13 cellular contexts compared by ENCODE assay signal in the genomic region with DNA sequence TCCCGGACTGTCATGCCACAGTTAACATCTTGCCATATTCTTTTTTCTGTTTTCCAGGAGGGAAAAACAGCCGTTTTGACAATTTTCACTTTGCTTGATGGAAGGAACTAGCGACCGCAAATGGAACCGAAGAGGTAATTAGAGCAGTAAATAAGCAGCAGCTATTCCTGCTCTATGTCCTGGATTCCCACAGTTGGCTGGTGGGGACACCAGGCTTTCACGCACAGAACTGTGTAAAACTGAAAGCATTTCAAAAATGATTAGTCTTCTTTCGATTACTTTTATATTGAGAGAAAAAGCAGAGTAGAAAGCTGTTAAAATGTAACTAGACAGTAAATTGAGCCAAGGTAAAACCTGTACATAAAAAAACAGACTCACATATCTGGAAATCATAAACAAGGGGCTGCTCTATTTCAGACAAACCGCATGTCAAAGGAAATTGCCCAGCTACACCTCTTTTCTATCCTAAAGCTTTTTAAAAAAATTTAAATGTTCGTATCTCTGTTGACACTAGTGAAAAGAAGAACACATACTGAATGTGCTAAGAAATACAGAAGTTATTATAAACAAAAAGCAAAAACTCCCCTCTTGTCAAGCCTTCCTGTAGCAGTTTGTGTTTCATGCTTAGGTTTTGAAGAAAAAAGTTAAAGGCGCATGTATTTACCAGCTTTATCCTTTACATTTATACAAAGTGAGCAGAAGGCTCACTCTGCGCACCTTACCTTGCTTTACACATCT.
DNase-seq lines count a peak whose midpoint lies in the region; ATAC-seq and TF ChIP-seq lines count a peak whose summit lies in the region.
"Had no signal": no experiment of that assay in that cellular context is flagged by ENCODE, and none has a peak within 500 bp of the region (broad histone marks: within the 10 kb centered on the region; RNA-seq: fewer than 3 reads in every experiment).

No MANE protein-coding gene starts in this region.

- H3K9ac ChIP-seq in fibroblast of lung (ENCODE audit: insufficient read depth, low read length) = no peak overlapping the region
- H3K9ac ChIP-seq in smooth muscle cell (ENCODE audit: low read depth) = no peak overlapping the region

- H3K4me3 ChIP-seq in fibroblast of lung (replicated peaks in 1 of 4; ENCODE audit: control extremely low read depth in 1 of 4, insufficient read depth in 1 of 4, low read depth in 3 of 4, low read length in 4 of 4) (no peak overlapping the region), smooth muscle cell (no peak overlapping the region)
- H3K4me3 ChIP-seq: GM23338, lung had no signal

- peak overlapping the region; percentile 10 for H3K4me3 Mint-ChIP-seq in T-helper 1 cell treated with Interleukin-12 subunit alpha and Interleukin-12 subunit beta and Interleukin-4 antibody, amounts not matched to agents 30 μg/mL and 1 μg/mL, for 36 hours
- H3K4me3 Mint-ChIP-seq in WTC11 = no peak overlapping the region
- H3K4me3 Mint-ChIP-seq: GM23338 had no signal

- WGBS in smooth muscle cell (ENCODE audit: low lambda C conversion rate) = 76% methylated on average over 11 of the region's 11 CpGs

- no peaks in the 10 kb centered on the region for H3K9me3 Mint-ChIP-seq in T-helper 1 cell treated with Interleukin-12 subunit alpha and Interleukin-12 subunit beta and Interleukin-4 antibody, amounts not matched to agents 30 μg/mL and 1 μg/mL, for 36 hours
- H3K9me3 Mint-ChIP-seq in WTC11 = no peaks in the 10 kb centered on the region
- H3K9me3 Mint-ChIP-seq: GM23338 had no signal

- no peak overlapping the region for H3K27ac ChIP-seq in fibroblast of lung (ENCODE audit: insufficient read depth, low read length)
- peak overlapping the region; percentile 100 for H3K27ac ChIP-seq in smooth muscle cell (ENCODE audit: low read depth)
- H3K27ac ChIP-seq: 22Rv1 had no signal

- H3K27ac Mint-ChIP-seq in T-helper 1 cell treated with Interleukin-12 subunit alpha and Interleukin-12 subunit beta and Interleukin-4 antibody, amounts not matched to agents 30 μg/mL and 1 μg/mL, for 36 hours = peak overlapping the region; percentile 10
- H3K27ac Mint-ChIP-seq in WTC11 = peak overlapping the region; percentile 2; the same call in 1 of the 2 replicates
- H3K27ac Mint-ChIP-seq: GM23338 had no signal

- H3K79me2 ChIP-seq in fibroblast of lung (ENCODE audit: control insufficient read depth, insufficient read depth, low read length) (peaks cover 8% of the 10 kb centered on the region), smooth muscle cell (ENCODE audit: low read depth) (peaks cover 12% of the 10 kb centered on the region)

- no peak for DNase-seq in T-helper 1 cell
- no peak for DNase-seq in WTC11 (ENCODE audit: low spot score)
- no peak for DNase-seq in fibroblast of lung (ENCODE audit: low read depth in 2 of 2)
- no peak for DNase-seq in smooth muscle cell (lab: John Stamatoyannopoulos, UW; ENCODE audit: unreplicated experiment)
- DNase-seq in sciatic nerve (ENCODE audit: low spot score) = no peak
- DNase-seq: activated CD4-positive, CD25-positive, alpha-beta regulatory T cell treated with anti-CD3 and anti-CD28 coated beads, Interleukin-2, amount 50 U/mL, for 72 hours; NCI-H2227 treated with DMSO at 0.1 percent for 48 hours had no signal

- ATAC-seq in WTC11 = no peak
- no peak for ATAC-seq in HG03342 (IDR thresholded peaks at IDR 0.05; ENCODE audit: unreplicated experiment)
- no peak for ATAC-seq in sciatic nerve
- no peak for ATAC-seq in HG03025 (IDR thresholded peaks at IDR 0.05; ENCODE audit: low FRiP score, unreplicated experiment)
- ATAC-seq: GM23338 had no signal

- H3K27me3 ChIP-seq in fibroblast of lung (ENCODE audit: control insufficient read depth, insufficient read depth, low read length) = no peaks in the 10 kb centered on the region
- H3K27me3 ChIP-seq in smooth muscle cell (ENCODE audit: low read depth) = no peaks in the 10 kb centered on the region

- peaks cover 53% of the 10 kb centered on the region for H3K4me1 Mint-ChIP-seq in T-helper 1 cell treated with Interleukin-12 subunit alpha and Interleukin-12 subunit beta and Interleukin-4 antibody, amounts not matched to agents 30 μg/mL and 1 μg/mL, for 36 hours (ENCODE audit: low read depth)
- peaks cover 19% of the 10 kb centered on the region for H3K4me1 Mint-ChIP-seq in WTC11

- H2AFZ ChIP-seq in fibroblast of lung (ENCODE audit: low read length) (no peak overlapping the region), smooth muscle cell (ENCODE audit: low read depth) (no peak overlapping the region)
- H2AFZ ChIP-seq: GM23338 had no signal

- H4K20me1 ChIP-seq in fibroblast of lung (ENCODE audit: control insufficient read depth, extremely low read depth, insufficient read depth, low read length) = no peaks in the 10 kb centered on the region
- H4K20me1 ChIP-seq in smooth muscle cell (ENCODE audit: low read depth) = peaks cover 18% of the 10 kb centered on the region

- CTCF ChIA-PET in WTC11 (lab: Charles Lee) = interaction anchor here (0.9 to 1.6 kb wide), 2 partner anchors 10 to 22 kb away, joined by 3 to 5 read pairs; no protein-coding TSS in a partner anchor

- H3F3A ChIP-seq in smooth muscle cell (ENCODE audit: low read depth) = peaks cover 23% of the 10 kb centered on the region

- POLR2A ChIA-PET in WTC11 (lab: Charles Lee) = no interaction called here

- H3K4me2 ChIP-seq in fibroblast of lung (ENCODE audit: extremely low read depth, insufficient read depth, low read length) = peak overlapping the region; percentile 3
- H3K4me2 ChIP-seq in smooth muscle cell = peak overlapping the region; percentile 47
- H3K4me2 ChIP-seq: GM23338 had no signal

- intact Hi-C loops in sciatic nerve (cut with DNase I) = no loop called here

- H3K36me3 ChIP-seq in fibroblast of lung (ENCODE audit: control insufficient read depth, insufficient read depth, low read length) = peaks cover 5% of the 10 kb centered on the region
- H3K36me3 ChIP-seq in smooth muscle cell (ENCODE audit: low read depth) = no peaks in the 10 kb centered on the region

- TF ChIP-seq CTCF in WTC11 (IDR thresholded peaks at IDR 0.05) (no peak), fibroblast of lung (conservative IDR thresholded peaks at IDR 0.05 in 1 of 2, IDR thresholded peaks at IDR 0.05 in 1 of 2; ENCODE audit: low read depth in 1 of 2, low read length in 2 of 2) (no peak), smooth muscle cell (IDR thresholded peaks at IDR 0.05; ENCODE audit: borderline replicate concordance, insufficient read depth, poor library complexity, severe bottlenecking) (no peak)

- H3K36me3 Mint-ChIP-seq in T-helper 1 cell treated with Interleukin-12 subunit alpha and Interleukin-12 subunit beta and Interleukin-4 antibody, amounts not matched to agents 30 μg/mL and 1 μg/mL, for 36 hours (ENCODE audit: low read depth) = peaks cover 31% of the 10 kb centered on the region
- H3K36me3 Mint-ChIP-seq in WTC11 = peaks cover 4% of the 10 kb centered on the region

- H3K27me3 Mint-ChIP-seq in T-helper 1 cell treated with Interleukin-12 subunit alpha and Interleukin-12 subunit beta and Interleukin-4 antibody, amounts not matched to agents 30 μg/mL and 1 μg/mL, for 36 hours (ENCODE audit: low read depth) = peaks cover 32% of the 10 kb centered on the region
- no peaks in the 10 kb centered on the region for H3K27me3 Mint-ChIP-seq in WTC11 (ENCODE audit: low read depth)

- H3K9me3 ChIP-seq in fibroblast of lung (ENCODE audit: control insufficient read depth, insufficient read depth, low read depth, low read length) = no peaks in the 10 kb centered on the region
- no peaks in the 10 kb centered on the region for H3K9me3 ChIP-seq in smooth muscle cell (replicated peaks; ENCODE audit: low read depth)

- peaks cover 34% of the 10 kb centered on the region for H3K4me1 ChIP-seq in fibroblast of lung (ENCODE audit: control insufficient read depth, extremely low read depth, insufficient read depth, low read length)
- H3K4me1 ChIP-seq in smooth muscle cell (ENCODE audit: low read depth) = peaks cover 22% of the 10 kb centered on the region

TF ChIP-seq in WTC11, 78 proteins besides CTCF, POLR2A, EP300 and RAD21 (continues in another document):
- TF ChIP-seq, protein P1, sequence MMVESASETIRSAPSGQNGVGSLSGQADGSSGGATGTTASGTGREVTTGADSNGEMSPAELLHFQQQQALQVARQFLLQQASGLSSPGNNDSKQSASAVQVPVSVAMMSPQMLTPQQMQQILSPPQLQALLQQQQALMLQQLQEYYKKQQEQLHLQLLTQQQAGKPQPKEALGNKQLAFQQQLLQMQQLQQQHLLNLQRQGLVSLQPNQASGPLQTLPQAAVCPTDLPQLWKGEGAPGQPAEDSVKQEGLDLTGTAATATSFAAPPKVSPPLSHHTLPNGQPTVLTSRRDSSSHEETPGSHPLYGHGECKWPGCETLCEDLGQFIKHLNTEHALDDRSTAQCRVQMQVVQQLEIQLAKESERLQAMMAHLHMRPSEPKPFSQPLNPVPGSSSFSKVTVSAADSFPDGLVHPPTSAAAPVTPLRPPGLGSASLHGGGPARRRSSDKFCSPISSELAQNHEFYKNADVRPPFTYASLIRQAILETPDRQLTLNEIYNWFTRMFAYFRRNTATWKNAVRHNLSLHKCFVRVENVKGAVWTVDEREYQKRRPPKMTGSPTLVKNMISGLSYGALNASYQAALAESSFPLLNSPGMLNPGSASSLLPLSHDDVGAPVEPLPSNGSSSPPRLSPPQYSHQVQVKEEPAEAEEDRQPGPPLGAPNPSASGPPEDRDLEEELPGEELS (CRISPR knock-in tag; IDR thresholded peaks at IDR 0.05) = no peak
- TF ChIP-seq ZBTB21 (CRISPR knock-in tag; IDR thresholded peaks at IDR 0.05; ENCODE audit: borderline replicate concordance) (no peak), GTF2I (CRISPR knock-in tag; conservative IDR thresholded peaks at IDR 0.05) (no peak), ZNF263 (CRISPR knock-in tag; IDR thresholded peaks at IDR 0.05; ENCODE audit: low read depth) (no peak)
- TF ChIP-seq, protein P2, sequence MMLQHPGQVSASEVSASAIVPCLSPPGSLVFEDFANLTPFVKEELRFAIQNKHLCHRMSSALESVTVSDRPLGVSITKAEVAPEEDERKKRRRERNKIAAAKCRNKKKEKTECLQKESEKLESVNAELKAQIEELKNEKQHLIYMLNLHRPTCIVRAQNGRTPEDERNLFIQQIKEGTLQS (CRISPR knock-in tag; conservative IDR thresholded peaks at IDR 0.05) = no peak
- TF ChIP-seq, protein P3, sequence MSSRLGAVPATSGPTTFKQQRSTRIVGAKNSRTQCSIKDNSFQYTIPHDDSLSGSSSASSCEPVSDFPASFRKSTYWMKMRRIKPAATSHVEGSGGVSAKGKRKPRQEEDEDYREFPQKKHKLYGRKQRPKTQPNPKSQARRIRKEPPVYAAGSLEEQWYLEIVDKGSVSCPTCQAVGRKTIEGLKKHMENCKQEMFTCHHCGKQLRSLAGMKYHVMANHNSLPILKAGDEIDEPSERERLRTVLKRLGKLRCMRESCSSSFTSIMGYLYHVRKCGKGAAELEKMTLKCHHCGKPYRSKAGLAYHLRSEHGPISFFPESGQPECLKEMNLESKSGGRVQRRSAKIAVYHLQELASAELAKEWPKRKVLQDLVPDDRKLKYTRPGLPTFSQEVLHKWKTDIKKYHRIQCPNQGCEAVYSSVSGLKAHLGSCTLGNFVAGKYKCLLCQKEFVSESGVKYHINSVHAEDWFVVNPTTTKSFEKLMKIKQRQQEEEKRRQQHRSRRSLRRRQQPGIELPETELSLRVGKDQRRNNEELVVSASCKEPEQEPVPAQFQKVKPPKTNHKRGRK (CRISPR knock-in tag; IDR thresholded peaks at IDR 0.05; ENCODE audit: borderline replicate concordance) = no peak
